In the genomic region with DNA sequence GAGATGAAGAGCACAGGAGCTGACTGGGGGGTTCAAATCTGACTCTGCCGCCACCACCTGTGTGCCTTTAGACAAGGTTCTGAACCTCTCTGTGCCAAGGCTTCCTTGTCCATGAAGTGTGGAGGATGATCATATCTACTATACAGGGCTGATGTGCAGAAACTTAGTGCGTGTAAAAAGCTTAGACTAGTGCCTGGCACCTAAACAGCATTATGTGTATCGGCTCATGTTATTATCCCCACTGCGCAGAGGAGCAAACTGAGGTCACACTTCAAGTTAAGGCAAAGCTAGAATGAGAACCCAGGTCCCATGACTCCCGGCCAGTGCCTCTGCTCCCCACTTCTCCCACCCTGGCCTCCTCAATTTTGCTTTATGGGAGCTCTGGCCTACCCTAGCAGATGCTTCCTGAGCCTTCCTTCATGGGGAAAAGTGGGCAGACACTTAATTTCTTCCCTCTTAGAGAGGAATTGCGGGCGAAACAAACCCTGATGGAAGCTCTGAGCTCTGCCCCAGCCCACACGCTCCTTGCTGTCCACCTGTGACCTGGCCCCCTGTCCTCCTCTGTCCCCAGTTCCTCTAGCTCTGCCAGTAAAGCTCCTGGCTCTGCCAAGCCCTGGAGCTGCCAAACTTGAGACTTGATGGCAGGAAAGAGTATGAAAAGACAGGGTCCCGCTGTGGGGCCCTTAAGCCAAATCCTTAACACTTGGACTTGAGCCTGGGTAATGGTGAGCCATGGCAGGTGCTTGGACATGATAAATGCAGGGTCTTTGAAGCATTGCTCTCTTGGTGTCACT, we compare ENCODE assay signal across 34 cellular contexts.
"Had no signal": no experiment of that assay in that cellular context is flagged by ENCODE, and none has a peak within 500 bp of the region (broad histone marks: within the 10 kb centered on the region; RNA-seq: fewer than 3 reads in every experiment).

No MANE protein-coding gene starts in this region.

- H3K4me2 ChIP-seq: KMS-11 had no signal

- H3K9me3 ChIP-seq: Peyer's patch had no signal

- H3K27ac ChIP-seq: brain microvascular endothelial cell, cardiac muscle cell, KMS-11, Peyer's patch, WERI-Rb-1 had no signal

- H3K27me3 ChIP-seq: cardiac muscle cell, Peyer's patch had no signal

- H3K36me3 ChIP-seq: brain microvascular endothelial cell, cardiac muscle cell, Peyer's patch had no signal

- H3K9ac ChIP-seq: KMS-11 had no signal

- H3K4me3 ChIP-seq: cardiac muscle cell, Peyer's patch had no signal

- ATAC-seq: activated CD8-positive, alpha-beta memory T cell treated with anti-CD3 and anti-CD28 coated beads, Interleukin-2, amount 10 ng/mL, durations not matched to agents 7 days and 5 days; PC-3 had no signal

- H3K4me1 ChIP-seq: Peyer's patch had no signal

- DNase-seq: activated CD4-positive, alpha-beta memory T cell treated with anti-CD3 and anti-CD28 coated beads, Interleukin-2, amount 10 ng/mL, durations not matched to agents 7 days and 5 days; activated CD4-positive, alpha-beta T cell treated with anti-CD3 and anti-CD28 coated beads for 1 hour; activated CD4-positive, alpha-beta T cell treated with anti-CD3 and anti-CD28 coated beads for 48 hours; activated CD4-positive, CD25-positive, alpha-beta regulatory T cell; activated CD8-positive, alpha-beta memory T cell treated with anti-CD3 and anti-CD28 coated beads for 24 hours; activated CD8-positive, alpha-beta memory T cell treated with anti-CD3 and anti-CD28 coated beads, Interleukin-2, amount 10 ng/mL, durations not matched to agents 7 days and 5 days; activated CD8-positive, alpha-beta memory T cell treated with anti-CD3 and anti-CD28 coated beads, Interleukin-2, amount 50 U/mL, for 48 hours; activated effector memory CD4-positive, alpha-beta T cell treated with anti-CD3 and anti-CD28 coated beads, Interleukin-2, amount 50 U/mL, for 16 hours; activated naive CD4-positive, alpha-beta T cell; activated naive CD4-positive, alpha-beta T cell treated with anti-CD3 and anti-CD28 coated beads, Interleukin-2, amount 50 U/mL, for 16 hours; activated naive CD8-positive, alpha-beta T cell treated with anti-CD3 and anti-CD28 coated beads for 36 hours; activated T-cell treated with anti-CD3 and anti-CD28 coated beads, Interleukin-2, amount 50 U/mL, for 48 hours; amniotic stem cell; brain microvascular endothelial cell; cerebellar nuclear complex; NCI-H1092 treated with DMSO at 0.1 percent for 48 hours; NCI-H146; NCI-H187; NCI-H2029 treated with DMSO at 0.1 percent for 48 hours; NCI-H2107; NCI-H2171; NCI-H526 treated with DMSO at 0.1 percent for 48 hours; NCI-H82; NK-92 treated with Interleukin-12 subunit alpha and Interleukin-12 subunit beta, amount 100 ng/mL, for 24 hours; PC-3; RPMI8226; SW 1271; T-helper 1 cell; T-helper 2 cell; T1000; WERI-Rb-1 had no signal
